In genomic region chr17:11805952-11806351, GRCh38 we compare ENCODE assay signal across 24 cellular contexts.
"Had no signal": no experiment of that assay in that cellular context is flagged by ENCODE, and none has a peak within 500 bp of the region (broad histone marks: within the 10 kb centered on the region; RNA-seq: fewer than 3 reads in every experiment).

No MANE protein-coding gene starts in this region.

- H3K36me3 ChIP-seq: MG63 had no signal

- H3K4me2 ChIP-seq: SK-N-SH had no signal

- H3K4me3 Mint-ChIP-seq: IgD-negative memory B cell had no signal

- FAIRE-seq: RCC 7860 had no signal

- H3K9me3 ChIP-seq: MG63, SK-N-SH had no signal

- H3K27me3 Mint-ChIP-seq: IgD-negative memory B cell had no signal

- DNase-seq: Karpas-422, KBM-7, MG63, NCI-H1092, NCI-H1105 treated with DMSO at 0.1 percent for 48 hours, NCI-H1417 treated with DMSO at 0.1 percent for 48 hours, NCI-H146, NCI-H1694 treated with DMSO at 0.1 percent for 48 hours, NCI-H2029, NCI-H2081 treated with DMSO at 0.1 percent for 48 hours, NCI-H2171, NCI-H226, NCI-H446, NCI-H510A, NCI-H524 treated with DMSO at 0.1 percent for 48 hours, NCI-H69, NCI-H774, Right ventricle myocardium superior, RPMI8226, SIG-M5, SK-N-SH, SW 1271 had no signal

- H3K9ac ChIP-seq: SK-N-SH had no signal

- H3K4me3 ChIP-seq: MG63 had no signal

- H3K36me3 Mint-ChIP-seq: IgD-negative memory B cell had no signal
